ENCODE assay signal across 15 cellular contexts in genomic region chr15:61879219-61879618, GRCh38.
DNase-seq lines count a peak whose midpoint lies in the region; ATAC-seq and TF ChIP-seq lines count a peak whose summit lies in the region.
"Had no signal": no experiment of that assay in that cellular context is flagged by ENCODE, and none has a peak within 500 bp of the region (broad histone marks: within the 10 kb centered on the region; RNA-seq: fewer than 3 reads in every experiment).

No MANE protein-coding gene starts in this region.

- H3K4me3 Mint-ChIP-seq in naive thymus-derived CD4-positive, alpha-beta T cell, result no peak overlapping the region
- H3K4me3 Mint-ChIP-seq: activated B cell treated with CpG ODN at 0.5 μM for 24 hours; brain; stimulated activated memory B cell treated with anti-CD40 and anti-IgM and Interleukin-4, amounts not matched to agents 10 μg/mL and 1 μg/mL and 100 μg/mL, for 72 hours had no signal

- no peaks in the 10 kb centered on the region for H3K36me3 ChIP-seq in brain microvascular endothelial cell (replicated peaks)
- peaks cover 0 to 48% of the 10 kb centered on the region in 2 donors for H3K36me3 ChIP-seq in left lung
- H3K36me3 ChIP-seq in naive thymus-derived CD4-positive, alpha-beta T cell (ENCODE audit: control insufficient read depth in 2 of 3, insufficient read depth in 3 of 3, low read length in 3 of 3), result peaks cover 0 to 19% (median 8%) of the 10 kb centered on the region in 3 experiments

- POLR2A ChIA-PET in naive thymus-derived CD4-positive, alpha-beta T cell (lab: Charles Lee), result interaction anchor here (0.7 kb wide), 1 partner anchor 1489 kb away, joined by 3 read pairs; no protein-coding TSS in a partner anchor

- H3K4me1 Mint-ChIP-seq in naive thymus-derived CD4-positive, alpha-beta T cell, result no peaks in the 10 kb centered on the region
- H3K4me1 Mint-ChIP-seq: activated B cell treated with CpG ODN at 0.5 μM for 24 hours; stimulated activated memory B cell treated with anti-CD40 and anti-IgM and Interleukin-4, amounts not matched to agents 10 μg/mL and 1 μg/mL and 100 μg/mL, for 72 hours had no signal

- H3K9me3 ChIP-seq in left lung, result no peaks in the 10 kb centered on the region
- H3K9me3 ChIP-seq in naive thymus-derived CD4-positive, alpha-beta T cell (ENCODE audit: control insufficient read depth in 2 of 3, low read length in 3 of 3), result no peaks in the 10 kb centered on the region

- peak; percentile 32 for ATAC-seq in left lung
- no peak for ATAC-seq in naive thymus-derived CD4-positive, alpha-beta T cell
- ATAC-seq: stimulated activated memory B cell treated with anti-CD40 and anti-IgM and Interleukin-4, amounts not matched to agents 10 μg/mL and 1 μg/mL and 100 μg/mL, for 72 hours had no signal

- no peaks in the 10 kb centered on the region for H3K4me1 ChIP-seq in left lung
- H3K4me1 ChIP-seq in naive thymus-derived CD4-positive, alpha-beta T cell (ENCODE audit: control insufficient read depth in 2 of 2, insufficient read depth in 2 of 2, low read length in 2 of 2), result no peaks in the 10 kb centered on the region

- no peaks in the 10 kb centered on the region for H3K9me3 Mint-ChIP-seq in naive thymus-derived CD4-positive, alpha-beta T cell
- H3K9me3 Mint-ChIP-seq: activated B cell treated with CpG ODN at 0.5 μM for 24 hours; brain; stimulated activated memory B cell treated with anti-CD40 and anti-IgM and Interleukin-4, amounts not matched to agents 10 μg/mL and 1 μg/mL and 100 μg/mL, for 72 hours had no signal

- DNase-seq in Daoy (ENCODE audit: low read depth) (peak; percentile 35), NCI-H2081 treated with DMSO at 0.1 percent for 48 hours (lab: John Stamatoyannopoulos, UW) (peak; percentile 62), brain microvascular endothelial cell (peak; percentile 6), left lung (no peak), SKM-1 (lab: John Stamatoyannopoulos, UW; ENCODE audit: unreplicated experiment) (no peak)
- no peak for DNase-seq in effector CD8-positive, alpha-beta T cell (lab: John Stamatoyannopoulos, UW)
- no peak for DNase-seq in naive thymus-derived CD4-positive, alpha-beta T cell
- no peak for DNase-seq in activated naive CD4-positive, alpha-beta T cell treated with Interleukin-2 at 50 U/mL for 16 hours
- DNase-seq: activated B cell treated with CpG ODN at 0.5 μM for 24 hours, AML-193, NCI-H524 treated with DMSO at 0.1 percent for 48 hours, nucleus accumbens, RPMI8226 had no signal

- H3K27me3 ChIP-seq in brain microvascular endothelial cell (replicated peaks) (no peaks in the 10 kb centered on the region), left lung (no peaks in the 10 kb centered on the region)
- H3K27me3 ChIP-seq in naive thymus-derived CD4-positive, alpha-beta T cell (ENCODE audit: control insufficient read depth in 2 of 2, insufficient read depth in 2 of 2, low read length in 2 of 2), result no peaks in the 10 kb centered on the region

- TF ChIP-seq CTCF in brain microvascular endothelial cell (IDR thresholded peaks at IDR 0.05; ENCODE audit: low read depth, low read length, missing control alignments) (no peak), left lung (IDR thresholded peaks at IDR 0.05) (no peak)

- H3K36me3 Mint-ChIP-seq in naive thymus-derived CD4-positive, alpha-beta T cell, result peaks cover 4 to 40% (median 13%) of the 10 kb centered on the region in 5 donors
- H3K36me3 Mint-ChIP-seq: brain had no signal

- in situ Hi-C loops in brain microvascular endothelial cell (cut with HindIII; ENCODE audit: low pct_ligation_motif_present, low sequenced_read_pairs), result no loop called here

- H3K4me3 ChIP-seq in brain microvascular endothelial cell (ENCODE audit: low read depth, low read length), result no peak overlapping the region
- H3K4me3 ChIP-seq in left lung, result no peak overlapping the region
- no peak overlapping the region for H3K4me3 ChIP-seq in naive thymus-derived CD4-positive, alpha-beta T cell (ENCODE audit: low read length)

- intact Hi-C loops in left lung (cut with DNase I), result no loop called here
- intact Hi-C loops in naive thymus-derived CD4-positive, alpha-beta T cell (cut with micrococcal nuclease), result no loop called here

- H3K27ac ChIP-seq in brain microvascular endothelial cell (no peak overlapping the region), left lung (no peak overlapping the region)
- H3K27ac ChIP-seq in naive thymus-derived CD4-positive, alpha-beta T cell (ENCODE audit: low read depth, low read length), result no peak overlapping the region

- no peak overlapping the region for H3K27ac Mint-ChIP-seq in naive thymus-derived CD4-positive, alpha-beta T cell
- H3K27ac Mint-ChIP-seq: activated B cell treated with CpG ODN at 0.5 μM for 24 hours; brain; stimulated activated memory B cell treated with anti-CD40 and anti-IgM and Interleukin-4, amounts not matched to agents 10 μg/mL and 1 μg/mL and 100 μg/mL, for 72 hours had no signal

- H3K27me3 Mint-ChIP-seq in naive thymus-derived CD4-positive, alpha-beta T cell, result no peaks in the 10 kb centered on the region
- H3K27me3 Mint-ChIP-seq: activated B cell treated with CpG ODN at 0.5 μM for 24 hours; brain; stimulated activated memory B cell treated with anti-CD40 and anti-IgM and Interleukin-4, amounts not matched to agents 10 μg/mL and 1 μg/mL and 100 μg/mL, for 72 hours had no signal

- CTCF ChIA-PET in naive thymus-derived CD4-positive, alpha-beta T cell (lab: Charles Lee), result no interaction called here

Comparison
In these comparisons a context has a peak if more than half of its experiments do, and no peak if none do; other contexts are left out.
1. DNase-seq: peak in Daoy (single experiment), NCI-H2081 treated with DMSO at 0.1 percent for 48 hours (single experiment) and brain microvascular endothelial cell (single experiment); none in left lung (0 of 2), SKM-1 (single experiment), effector CD8-positive, alpha-beta T cell (single experiment), naive thymus-derived CD4-positive, alpha-beta T cell (0 of 9) and activated naive CD4-positive, alpha-beta T cell treated with Interleukin-2 at 50 U/mL for 16 hours (single experiment).